In the genomic region with DNA sequence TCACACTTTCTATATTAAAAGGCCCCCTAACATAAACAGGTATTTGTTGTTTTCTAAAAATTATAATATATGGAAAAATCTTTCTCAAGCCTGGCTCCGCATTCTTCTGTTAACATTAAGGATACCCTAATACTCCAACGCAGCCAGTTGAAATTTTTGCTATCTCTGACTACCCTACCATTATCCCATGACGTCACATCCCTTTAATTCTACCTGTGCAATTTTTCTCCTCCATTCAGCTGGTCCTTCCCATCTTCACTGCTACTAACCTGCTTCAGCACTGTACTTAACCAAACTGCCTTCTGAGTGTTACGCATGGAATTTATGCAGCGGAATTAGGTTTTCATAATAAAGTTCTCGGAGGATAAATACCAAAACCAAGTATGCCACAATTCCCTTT, we compare ENCODE assay signal across 1 cellular context.
TF ChIP-seq lines count a peak whose summit lies in the region.

No MANE protein-coding gene starts in this region.

TF ChIP-seq in A549, 52 proteins besides CTCF, POLR2A, EP300 and RAD21 (continued from another document):
- no peak for TF ChIP-seq GATA3 (IDR thresholded peaks at IDR 0.05; ENCODE audit: borderline replicate concordance)
